20 cellular contexts compared by ENCODE assay signal in the genomic region with DNA sequence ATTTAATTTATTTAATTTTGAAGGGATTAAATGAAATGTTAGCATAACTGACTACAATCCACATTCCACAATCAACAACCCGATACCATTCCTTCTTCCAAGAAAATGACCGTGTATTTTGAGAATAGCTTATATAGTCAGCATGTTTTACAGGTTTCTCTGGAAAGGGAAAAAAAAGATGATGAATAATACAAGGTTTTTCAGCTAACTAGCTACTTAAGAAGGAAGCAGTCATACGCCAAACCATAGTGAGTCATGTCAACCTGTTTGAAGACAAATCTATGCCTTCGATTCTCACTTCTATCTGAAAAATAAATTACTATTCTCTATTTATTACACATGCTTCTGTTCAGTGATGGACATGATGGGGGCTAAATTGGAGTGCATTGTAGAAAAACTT.
DNase-seq lines count a peak whose midpoint lies in the region; FAIRE-seq and TF ChIP-seq lines count a peak whose summit lies in the region.
"Had no signal": no experiment of that assay in that cellular context is flagged by ENCODE, and none has a peak within 500 bp of the region (broad histone marks: within the 10 kb centered on the region; RNA-seq: fewer than 3 reads in every experiment).

No MANE protein-coding gene starts in this region.

- no peak for FAIRE-seq in HTR-8/SVneo (lab: Jason Lieb, UNC)
- FAIRE-seq: H1 had no signal

- no peak overlapping the region for H2AFZ ChIP-seq in mammary epithelial cell (ENCODE audit: low read depth, low read length)

- H3K9ac ChIP-seq in mammary epithelial cell (ENCODE audit: insufficient read depth, low read length): no peak overlapping the region

- H3K4me3 ChIP-seq in mammary epithelial cell (replicated peaks in 1 of 3; ENCODE audit: insufficient read depth in 1 of 3, low read depth in 2 of 3, low read length in 3 of 3) (no peak overlapping the region), breast epithelium (no peak overlapping the region), astrocyte of the cerebellum (ENCODE audit: low read depth, low read length) (no peak overlapping the region)

- H3K9me3 ChIP-seq in mammary epithelial cell (replicated peaks; ENCODE audit: insufficient read depth, low read length) (no peaks in the 10 kb centered on the region), breast epithelium (peaks cover 0 to under 1% of the 10 kb centered on the region in 2 donors)
- H3K9me3 ChIP-seq: Caco-2 had no signal

- no peak overlapping the region for H3K27ac ChIP-seq in mammary epithelial cell (ENCODE audit: insufficient read depth, low read depth, low read length)
- no peak overlapping the region for H3K27ac ChIP-seq in breast epithelium
- H3K27ac ChIP-seq: 22Rv1 had no signal

- TF ChIP-seq POLR2A in breast epithelium (IDR thresholded peaks at IDR 0.05): no peak

- no peak overlapping the region for H3K4me2 ChIP-seq in mammary epithelial cell (ENCODE audit: insufficient read depth, low read depth, low read length)

- H3K36me3 ChIP-seq in mammary epithelial cell (ENCODE audit: insufficient read depth, low read length) (no peaks in the 10 kb centered on the region), breast epithelium (no peaks in the 10 kb centered on the region)

- TF ChIP-seq CTCF in mammary epithelial cell (conservative IDR thresholded peaks at IDR 0.05 in 1 of 2, IDR thresholded peaks at IDR 0.05 in 1 of 2; ENCODE audit: extremely low read depth in 1 of 2, insufficient read depth in 1 of 2, low read depth in 1 of 2, low read length in 2 of 2) (no peak), breast epithelium (IDR thresholded peaks at IDR 0.05) (no peak), astrocyte of the cerebellum (IDR thresholded peaks at IDR 0.05; ENCODE audit: low read depth, low read length, missing control alignments) (no peak)

- CTCF ChIA-PET in mammary epithelial cell (lab: Charles Lee; ENCODE audit: low non-redundant PET): no interaction called here

- H3K4me1 ChIP-seq in mammary epithelial cell (ENCODE audit: insufficient read depth, low read length): peaks cover 10% of the 10 kb centered on the region
- H3K4me1 ChIP-seq in breast epithelium: no peaks in the 10 kb centered on the region
- H3K4me1 ChIP-seq: Caco-2 had no signal

- no peaks in the 10 kb centered on the region for H4K20me1 ChIP-seq in mammary epithelial cell (ENCODE audit: insufficient read depth, low read length)

- no peaks in the 10 kb centered on the region for H3K79me2 ChIP-seq in mammary epithelial cell (ENCODE audit: insufficient read depth, low read length)

- H3K27me3 ChIP-seq in mammary epithelial cell (ENCODE audit: insufficient read depth, low read length): no peaks in the 10 kb centered on the region
- no peaks in the 10 kb centered on the region for H3K27me3 ChIP-seq in breast epithelium

- peak; percentile 72 for DNase-seq in mammary epithelial cell
- no peak for DNase-seq in breast epithelium (ENCODE audit: low spot score in 2 of 2)
- peak; percentile 33 for DNase-seq in astrocyte of the cerebellum (ENCODE audit: low read depth)
- peak; percentile 3 for DNase-seq in fibroblast of peridontal ligament (ENCODE audit: extremely low read depth)
- no peak for DNase-seq in DMS 273 treated with DMSO at 0.1 percent for 48 hours (lab: John Stamatoyannopoulos, UW)
- DNase-seq in NCI-H146 (lab: John Stamatoyannopoulos, UW): no peak
- DNase-seq in HTR-8/SVneo (ENCODE audit: insufficient read length, low spot score): no peak
- no peak for DNase-seq in 8988T
- DNase-seq: Caco-2, DMS79 treated with DMSO at 0.1 percent for 48 hours, HFFc6, KG1, MM.1S, NCI-H1930, NCI-H2171, NCI-H446 treated with DMSO at 0.1 percent for 48 hours, NCI-H748 treated with DMSO at 0.1 percent for 48 hours, SHP77 treated with DMSO at 0.1 percent for 48 hours had no signal

- intact Hi-C loops in mammary epithelial cell (cut with micrococcal nuclease): no loop called here
- intact Hi-C loops in breast epithelium (cut with DNase I; ENCODE audit: low total_unique reads): no loop called here

- 75% methylated on average over 4 of the region's 4 CpGs for WGBS in mammary epithelial cell (ENCODE audit: low coverage, missing lambda C conversion rate)

- in situ Hi-C loops in mammary epithelial cell (cut with MboI; ENCODE audit: low sequenced_read_pairs in 2 of 2): no loop called here
- in situ Hi-C loops in astrocyte of the cerebellum (cut with HindIII; ENCODE audit: low sequenced_read_pairs): no loop called here

- BruUV-seq in mammary epithelial cell (replicated peaks; lab: Mats Ljungman, UMichigan): no TSS peak

- dilution Hi-C loops in mammary epithelial cell (cut with HindIII; ENCODE audit: low sequenced_read_pairs): no loop called here

Comparison
In these comparisons a context has a peak if more than half of its experiments do, and no peak if none do; other contexts are left out.
1. DNase-seq: peak in mammary epithelial cell (single experiment), astrocyte of the cerebellum (single experiment) and fibroblast of peridontal ligament (single experiment); none in breast epithelium (0 of 2), DMS 273 treated with DMSO at 0.1 percent for 48 hours (single experiment), NCI-H146 (single experiment), HTR-8/SVneo (single experiment) and 8988T (single experiment).